8 cellular contexts compared by ENCODE assay signal in genomic region chr1:148263128-148263905, GRCh38.
DNase-seq lines count a peak whose midpoint lies in the region; ATAC-seq, FAIRE-seq and TF ChIP-seq lines count a peak whose summit lies in the region.

No MANE protein-coding gene starts in this region.

- peak overlapping the region; percentile 65 for H3K4me3 ChIP-seq in choroid plexus epithelial cell (ENCODE audit: low read depth, low read length)

- no peak for FAIRE-seq in urothelium cell line (lab: Jason Lieb, UNC)

- TF ChIP-seq CTCF in choroid plexus epithelial cell (conservative IDR thresholded peaks at IDR 0.05; ENCODE audit: low read depth, low read length): no peak

- ATAC-seq in GM21723 (IDR thresholded peaks at IDR 0.05; ENCODE audit: unreplicated experiment): peak; percentile 74

- DNase-seq in DMS53 (lab: John Stamatoyannopoulos, UW): peak; percentile 96
- peak; percentile 77 for DNase-seq in NCI-H1105 treated with DMSO at 0.1 percent for 48 hours (lab: John Stamatoyannopoulos, UW)
- DNase-seq in activated CD4-positive, CD25-positive, alpha-beta regulatory T cell treated with anti-CD3 and anti-CD28 coated beads, Interleukin-2, amount 50 U/mL, for 72 hours: peak; percentile 51
- DNase-seq in choroid plexus epithelial cell (ENCODE audit: low read depth): peak; percentile 88
- peak; percentile 94 for DNase-seq in left kidney (ENCODE audit: low read depth, low spot score)
- DNase-seq in stimulated activated CD4-positive, alpha-beta T cell treated with anti-CD3 and anti-CD28 coated beads, Interleukin-2, amount 100 ng/mL, for 4 hours (ENCODE audit: low read depth): peak; percentile 21
- DNase-seq in urothelium cell line (ENCODE audit: low spot score): no peak
